18 cellular contexts compared by ENCODE assay signal in the genomic region with DNA sequence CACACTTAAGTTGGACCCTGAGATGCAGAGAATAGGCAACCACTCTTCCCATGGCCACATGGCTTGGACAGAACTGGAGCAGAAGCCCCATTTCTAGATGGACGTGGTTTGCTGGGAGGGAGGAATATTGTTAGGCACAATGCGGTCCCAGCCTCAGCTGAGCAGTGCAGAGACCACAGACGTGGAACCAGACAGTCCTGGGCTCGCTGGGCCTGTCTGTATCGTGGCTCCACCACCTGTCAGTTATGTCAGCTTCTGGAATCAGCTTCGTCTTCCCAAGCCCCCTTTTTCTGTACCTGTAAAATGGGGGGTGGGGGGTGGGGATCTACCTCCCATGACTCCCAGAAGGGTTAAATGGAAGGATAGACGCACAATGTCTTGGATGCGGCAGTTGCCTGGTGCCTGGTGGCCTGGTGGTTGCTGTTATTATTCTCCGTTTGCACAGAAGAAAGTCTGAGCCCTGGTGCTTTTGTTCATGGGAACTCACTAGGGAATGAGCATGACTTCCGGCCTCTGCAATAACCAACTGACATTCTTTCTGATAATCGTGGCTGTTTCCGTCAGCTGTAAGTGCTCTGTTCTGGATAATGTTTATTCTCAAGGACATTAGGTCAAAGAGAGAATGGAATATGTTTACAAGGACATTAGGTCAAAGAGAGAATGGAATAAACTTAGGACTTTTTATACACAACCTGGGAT. TPM values are rescaled to one million over a fixed set of nuclear protein-coding genes. Genes with fewer than 3 reads are reported as not detected.
DNase-seq lines count a peak whose midpoint lies in the region; ATAC-seq, FAIRE-seq and TF ChIP-seq lines count a peak whose summit lies in the region.
"Had no signal": no experiment of that assay in that cellular context is flagged by ENCODE, and none has a peak within 500 bp of the region (broad histone marks: within the 10 kb centered on the region; RNA-seq: fewer than 3 reads in every experiment).

No MANE protein-coding gene starts in this region.

- CTCF ChIA-PET in AG04450 (lab: Charles Lee) (interaction anchor here (0.9 kb wide), 1 partner anchor 9 kb away, joined by 3 read pairs; no protein-coding TSS in a partner anchor), K562 (lab: Yijun Ruan, JAX; ENCODE audit: low intra/inter-chr PET ratio) (no interaction called here)

- H3K79me1 ChIP-seq in neuronal stem cell (ENCODE audit: low read depth, low read length): no peaks in the 10 kb centered on the region

- no peak overlapping the region for H2BK5ac ChIP-seq in neuronal stem cell (ENCODE audit: low read length)

- H3K79me2 ChIP-seq in K562 (ENCODE audit: control insufficient read depth, insufficient read depth, low read length): no peaks in the 10 kb centered on the region

- H2BK12ac ChIP-seq in neuronal stem cell (ENCODE audit: low read length): no peak overlapping the region

- no peak overlapping the region for H3K4ac ChIP-seq in neuronal stem cell (ENCODE audit: low read length)

- H3K4me1 ChIP-seq in K562 (replicated peaks in 1 of 2; ENCODE audit: control insufficient read depth in 2 of 2, insufficient read depth in 2 of 2, low read length in 2 of 2) (peaks cover 0 to 11% of the 10 kb centered on the region in 2 experiments; a peak in 1 of 5 replicates), neuronal stem cell (ENCODE audit: control insufficient read depth in 2 of 2, insufficient read depth in 1 of 2, low read depth in 1 of 2, low read length in 2 of 2) (peaks cover 0 to 3% of the 10 kb centered on the region in 2 donors)
- H3K4me1 ChIP-seq: vagina had no signal

- H3K18ac ChIP-seq in neuronal stem cell (ENCODE audit: low read length): no peak overlapping the region

- H3K9me3 ChIP-seq in AG04450 (ENCODE audit: control insufficient read depth, insufficient read depth, low read length): peaks cover 5% of the 10 kb centered on the region
- no peaks in the 10 kb centered on the region for H3K9me3 ChIP-seq in K562 (replicated peaks; ENCODE audit: control insufficient read depth, insufficient read depth, low read depth, low read length)
- H3K9me3 ChIP-seq in neuronal stem cell (replicated peaks in 1 of 2; ENCODE audit: control insufficient read depth in 2 of 2, insufficient read depth in 1 of 2, low read depth in 1 of 2, low read length in 2 of 2): no peaks in the 10 kb centered on the region
- H3K9me3 ChIP-seq: vagina had no signal

- BruUV-seq in K562 (replicated peaks; lab: Mats Ljungman, UMichigan): no TSS peak

- H3K4me3 ChIP-seq in AG04450 (ENCODE audit: low read depth, low read length) (no peak overlapping the region), K562 (no peak overlapping the region), neuronal stem cell (ENCODE audit: low read length in 2 of 2) (no peak overlapping the region)
- H3K4me3 ChIP-seq: vagina had no signal

- POLR2A ChIA-PET in AG04450 (lab: Yijun Ruan, JAX): interaction anchor here (1.3 kb wide), 1 partner anchor 41 kb away, joined by 7 read pairs; no protein-coding TSS in a partner anchor
- POLR2A ChIA-PET in K562 (lab: Yijun Ruan, JAX): no interaction called here

- no peak overlapping the region for H2AK5ac ChIP-seq in neuronal stem cell (ENCODE audit: low read depth, low read length)

- no peak overlapping the region for H3K23ac ChIP-seq in neuronal stem cell (ENCODE audit: low read depth, low read length, poor library complexity)

- no peaks in the 10 kb centered on the region for H3K36me3 ChIP-seq in K562 (ENCODE audit: control insufficient read depth, insufficient read depth, low read length)
- no peaks in the 10 kb centered on the region for H3K36me3 ChIP-seq in neuronal stem cell (replicated peaks in 1 of 2; ENCODE audit: control insufficient read depth in 2 of 2, insufficient read depth in 2 of 2, low read length in 2 of 2)
- H3K36me3 ChIP-seq: vagina had no signal

- H3K4me2 ChIP-seq in K562 (ENCODE audit: insufficient read depth, low read length): no peak overlapping the region
- H3K4me2 ChIP-seq in neuronal stem cell (ENCODE audit: insufficient read depth, low read length, poor library complexity, severe bottlenecking): no peak overlapping the region

- no peak for TF ChIP-seq POLR2A in K562 (conservative IDR thresholded peaks at IDR 0.05)

- WGBS in K562 (ENCODE audit: insufficient coverage, low coverage, missing lambda C conversion rate): 37% methylated on average over 11 of the region's 12 CpGs
- WGBS in neuronal stem cell (ENCODE audit: extremely low coverage in 2 of 2, insufficient read length in 2 of 2, insufficient replicate concordance in 1 of 2), 2 donors: no CpG with 5 or more reads among the region's 12 CpGs

- peak; percentile 32; the same call in 2 of the 3 replicates for ATAC-seq in K562
- ATAC-seq in left cardiac atrium: peak; percentile 71 to 80
- ATAC-seq in GM19467 (IDR thresholded peaks at IDR 0.05; ENCODE audit: unreplicated experiment): no peak
- ATAC-seq: natural killer cell treated with Interleukin-12 subunit alpha and Interleukin-12 subunit beta and Interleukin-15 and Interleukin-18, amount 100 ng/mL, for 72 hours had no signal

- TF ChIP-seq RAD21 in K562 (CRISPR knock-in tag; conservative IDR thresholded peaks at IDR 0.05 in 1 of 2, IDR thresholded peaks at IDR 0.05 in 1 of 2): no peak

- H4K8ac ChIP-seq in neuronal stem cell (ENCODE audit: low read depth, low read length): no peak overlapping the region

- peak; percentile 59 for DNase-seq in AG04450 (ENCODE audit: low read depth, low spot score)
- no peak for DNase-seq in K562 (ENCODE audit: extremely low read depth in 1 of 4, low spot score in 3 of 4)
- DNase-seq in left cardiac atrium: no peak
- no peak for DNase-seq in neuronal stem cell (ENCODE audit: low spot score)
- DNase-seq in GOT3 (lab: John Stamatoyannopoulos, UW): no peak
- DNase-seq in GDM1 (lab: John Stamatoyannopoulos, UW): no peak
- no peak for DNase-seq in NCI-H128 (lab: John Stamatoyannopoulos, UW; ENCODE audit: unreplicated experiment)
- DNase-seq: ACHN; activated CD4-positive, alpha-beta T cell treated with anti-CD3 and anti-CD28 coated beads, Interleukin-2, amount 50 U/mL, for 48 hours; activated naive CD4-positive, alpha-beta T cell treated with anti-CD3 and anti-CD28 coated beads, Interleukin-2, amount 10 ng/mL, durations not matched to agents 7 days and 5 days; HFFc6; NCI-H1105; NCI-H774; stimulated activated CD4-positive, alpha-beta T cell treated with anti-CD3 and anti-CD28 coated beads, Interleukin-12 subunit alpha, Interleukin-12 subunit beta, amount 100 ng/mL, for 4 hours had no signal

- no peak overlapping the region for H3K14ac ChIP-seq in neuronal stem cell (ENCODE audit: low read length)

- no peak overlapping the region for H2BK15ac ChIP-seq in neuronal stem cell (ENCODE audit: low read length)

- no peaks in the 10 kb centered on the region; the same call in 1 of the 2 replicates for H4K20me1 ChIP-seq in K562 (replicated peaks; ENCODE audit: control insufficient read depth, insufficient read depth, low read length)

- H2AFZ ChIP-seq in K562 (ENCODE audit: low read depth, low read length): peak overlapping the region; percentile 32
- H2AFZ ChIP-seq in neuronal stem cell (ENCODE audit: low read length): peak overlapping the region; percentile 72

- no peaks in the 10 kb centered on the region for H3K9me1 ChIP-seq in K562 (ENCODE audit: control insufficient read depth, insufficient read depth, low read length)

- in situ Hi-C loops in K562 (cut with MboI): no loop called here

- H3K9ac ChIP-seq in K562 (ENCODE audit: insufficient read depth in 1 of 2, low read depth in 2 of 2, low read length in 2 of 2) (no peak overlapping the region), neuronal stem cell (ENCODE audit: low read depth, low read length, poor library complexity) (no peak overlapping the region)

- no peak overlapping the region for H4K91ac ChIP-seq in neuronal stem cell (ENCODE audit: low read depth, low read length, poor library complexity)

- TF ChIP-seq CTCF in AG04450 (IDR thresholded peaks at IDR 0.05; ENCODE audit: low read depth, low read length) (no peak), K562 (IDR thresholded peaks at IDR 0.05 in 2 of 3, conservative IDR thresholded peaks at IDR 0.05 in 1 of 3; ENCODE audit: insufficient read depth in 2 of 3, low read depth in 1 of 3, low read length in 3 of 3) (no peak)

- no peak for TF ChIP-seq EP300 in K562 (IDR thresholded peaks at IDR 0.05; ENCODE audit: low read length)

- no peak overlapping the region for H2BK120ac ChIP-seq in neuronal stem cell (ENCODE audit: low read depth, low read length)

- peak overlapping the region; percentile 84 for H3K27ac ChIP-seq in AG04450 (ENCODE audit: low read depth, low read length)
- H3K27ac ChIP-seq in K562 (ENCODE audit: extremely low read depth, low read depth, low read length): no peak overlapping the region
- no peak overlapping the region for H3K27ac ChIP-seq in neuronal stem cell (replicated peaks; ENCODE audit: low read length)
- H3K27ac ChIP-seq: vagina had no signal

- intact Hi-C loops in K562 (cut with micrococcal nuclease): no loop called here
- intact Hi-C loops in left cardiac atrium (cut with DNase I): no loop called here

- H3K27me3 ChIP-seq in AG04450 (ENCODE audit: control insufficient read depth, insufficient read depth, low read length): peaks cover 5% of the 10 kb centered on the region
- peaks cover 0 to 9% of the 10 kb centered on the region in 2 experiments; a peak in 3 of 5 replicates for H3K27me3 ChIP-seq in K562 (ENCODE audit: control insufficient read depth in 2 of 2, insufficient read depth in 2 of 2, low read length in 2 of 2)
- no peaks in the 10 kb centered on the region for H3K27me3 ChIP-seq in neuronal stem cell (ENCODE audit: control insufficient read depth in 3 of 3, insufficient read depth in 3 of 3, low read depth in 1 of 3, low read length in 3 of 3)
- H3K27me3 ChIP-seq: vagina had no signal

- FAIRE-seq in K562 (lab: Jason Lieb, UNC): no peak
- FAIRE-seq: colon had no signal

RNA-seq across cellular contexts. Expression of a gene that starts 31.4 kb away (rescaled TPM):
- polyA plus RNA-seq in AG04450 (2011; rRNA removed) (0.68 and 0.73 TPM in 2 replicates), K562 (2011; rRNA removed) (0.93 and 1.6 TPM in 2 replicates), K562 (2014; fragmentation: Illumina TruSeq; extraction: Trizol) (1.8 and 3.2 TPM in 2 replicates), K562 (2014; fragmentation: Nextera tagmentation; extraction: Ambion mirVana) (under 1 TPM; 0.32 to 0.73 TPM), K562 (2014; rRNA removed) (3.3 and 4.3 TPM in 2 replicates)
- 0.18 TPM in 1 of 2 replicates, not detected in the other for polyA minus RNA-seq in AG04450 (2011; rRNA and poly(A)+ RNA removed)
- 2.0 and 3.4 TPM in 2 replicates for total RNA-seq in K562 (2011; cell fraction: chromatin; rRNA removed; ENCODE audit: low replicate concordance)
- total RNA-seq in K562 (2011; cell fraction: nucleolus; rRNA removed): 3.3 and 3.7 TPM in 2 replicates
- total RNA-seq in K562 (2011; cell fraction: nucleoplasm; rRNA removed): 3.4 and 3.7 TPM in 2 replicates
- total RNA-seq in K562 (2014; rRNA removed) (2.9 and 5.4 TPM in 2 replicates), K562 (2014; rRNA removed; fragmentation: Illumina TruSeq; extraction: Trizol) (0.67 and 0.98 TPM in 2 replicates), K562 (2015; rRNA removed; fragmentation: Illumina TruSeq; extraction: Trizol) (2.0 and 2.6 TPM in 2 replicates), K562 (2021) (2.9 and 4.3 TPM in 2 replicates), left cardiac atrium (10 to 100 TPM in 1 of 2 donors, 1 to 10 TPM in 1; 3.3 to 25.0 TPM)
- 1.6 and 4.7 TPM in 2 replicates for polyA plus RNA-seq in K562 (2011; cell fraction: cytosol; rRNA removed)
- polyA plus RNA-seq in K562 (2011; cell fraction: nucleus; rRNA removed): 0.69 and 1.5 TPM in 2 replicates
- 3.8 and 6.7 TPM in 2 replicates for polyA plus RNA-seq in K562 (2012)
- polyA minus RNA-seq in K562 (2011; rRNA and poly(A)+ RNA removed): 0.63 and 1.2 TPM in 2 replicates
- not detected in 2 replicates for polyA minus RNA-seq in K562 (2011; cell fraction: cytosol; rRNA and poly(A)+ RNA removed)
- polyA minus RNA-seq in K562 (2011; cell fraction: nucleus; rRNA and poly(A)+ RNA removed): 0.54 and 0.78 TPM in 2 replicates
- 0.82 TPM for polyA plus RNA-seq in neuronal stem cell (2013, experiment 1 of 2)
- polyA plus RNA-seq in neuronal stem cell (2013, experiment 2 of 2): 0.97 TPM
- total RNA-seq: HFFc6, vagina had no signal

RNA-seq across cellular contexts. Expression of a gene that starts 31.7 kb away (rescaled TPM):
- polyA plus RNA-seq in AG04450 (2011; rRNA removed): not detected in 2 replicates
- not detected in 2 replicates for polyA minus RNA-seq in AG04450 (2011; rRNA and poly(A)+ RNA removed)
- total RNA-seq in K562 (2011; cell fraction: chromatin; rRNA removed; ENCODE audit: low replicate concordance): not detected in 2 replicates
- not detected in 2 replicates for total RNA-seq in K562 (2011; cell fraction: nucleolus; rRNA removed)
- not detected in 2 replicates for total RNA-seq in K562 (2011; cell fraction: nucleoplasm; rRNA removed)
- not detected in 2 replicates for total RNA-seq in K562 (2014; rRNA removed)
- total RNA-seq in K562 (2014; rRNA removed; fragmentation: Illumina TruSeq; extraction: Trizol): not detected in 2 replicates
- not detected in 2 replicates for total RNA-seq in K562 (2015; rRNA removed; fragmentation: Illumina TruSeq; extraction: Trizol)
- not detected in 2 replicates for total RNA-seq in K562 (2021)
- not detected in 2 replicates for polyA plus RNA-seq in K562 (2011; rRNA removed)
- not detected in 2 replicates for polyA plus RNA-seq in K562 (2011; cell fraction: cytosol; rRNA removed)
- polyA plus RNA-seq in K562 (2011; cell fraction: nucleus; rRNA removed): not detected in 2 replicates
- not detected in 2 replicates for polyA plus RNA-seq in K562 (2012)
- polyA plus RNA-seq in K562 (2014; fragmentation: Illumina TruSeq; extraction: Trizol): not detected in 2 replicates
- not detected for polyA plus RNA-seq in K562 (2014; fragmentation: Nextera tagmentation; extraction: Ambion mirVana)
- not detected in 2 replicates for polyA plus RNA-seq in K562 (2014; rRNA removed)
- not detected in 2 replicates for polyA minus RNA-seq in K562 (2011; rRNA and poly(A)+ RNA removed)
- not detected in 2 replicates for polyA minus RNA-seq in K562 (2011; cell fraction: cytosol; rRNA and poly(A)+ RNA removed)
- polyA minus RNA-seq in K562 (2011; cell fraction: nucleus; rRNA and poly(A)+ RNA removed): not detected in 2 replicates
- total RNA-seq in left cardiac atrium: under 1 TPM in 1 of 2 donors, not detected in 1; 0.26 TPM
- not detected for polyA plus RNA-seq in neuronal stem cell (2013, experiment 1 of 2)
- 0.08 TPM for polyA plus RNA-seq in neuronal stem cell (2013, experiment 2 of 2)
- total RNA-seq: HFFc6; natural killer cell treated with Interleukin-12 subunit alpha and Interleukin-12 subunit beta and Interleukin-15 and Interleukin-18, amount 100 ng/mL, for 72 hours; vagina had no signal

RNA-seq across cellular contexts. Expression of a gene that starts 51.2 kb away (rescaled TPM):
- polyA plus RNA-seq in AG04450 (2011; rRNA removed): 1,954 and 2,256 TPM in 2 replicates
- polyA minus RNA-seq in AG04450 (2011; rRNA and poly(A)+ RNA removed): 224 and 229 TPM in 2 replicates
- total RNA-seq in K562 (2011; cell fraction: chromatin; rRNA removed; ENCODE audit: low replicate concordance): 147 and 178 TPM in 2 replicates
- total RNA-seq in K562 (2011; cell fraction: nucleolus; rRNA removed): 248 and 275 TPM in 2 replicates
- 393 and 713 TPM in 2 replicates for total RNA-seq in K562 (2011; cell fraction: nucleoplasm; rRNA removed)
- 2,103 and 2,507 TPM in 2 replicates for total RNA-seq in K562 (2014; rRNA removed)
- 3,088 and 3,235 TPM in 2 replicates for total RNA-seq in K562 (2014; rRNA removed; fragmentation: Illumina TruSeq; extraction: Trizol)
- 4,033 and 4,169 TPM in 2 replicates for total RNA-seq in K562 (2015; rRNA removed; fragmentation: Illumina TruSeq; extraction: Trizol)
- 2,201 and 2,441 TPM in 2 replicates for total RNA-seq in K562 (2021)
- 2,427 and 2,760 TPM in 2 replicates for polyA plus RNA-seq in K562 (2011; rRNA removed)
- 843 and 1,466 TPM in 2 replicates for polyA plus RNA-seq in K562 (2011; cell fraction: cytosol; rRNA removed)
- polyA plus RNA-seq in K562 (2011; cell fraction: nucleus; rRNA removed): 522 and 963 TPM in 2 replicates
- polyA plus RNA-seq in K562 (2012): 1,908 and 2,807 TPM in 2 replicates
- 2,675 and 2,931 TPM in 2 replicates for polyA plus RNA-seq in K562 (2014; fragmentation: Illumina TruSeq; extraction: Trizol)
- polyA plus RNA-seq in K562 (2014; fragmentation: Nextera tagmentation; extraction: Ambion mirVana): 1,000 to 10,000 TPM; 2,718 to 3,051 TPM
- 2,676 and 2,779 TPM in 2 replicates for polyA plus RNA-seq in K562 (2014; rRNA removed)
- polyA minus RNA-seq in K562 (2011; rRNA and poly(A)+ RNA removed): 462 and 473 TPM in 2 replicates
- polyA minus RNA-seq in K562 (2011; cell fraction: cytosol; rRNA and poly(A)+ RNA removed): 394 and 466 TPM in 2 replicates
- 97.9 and 170 TPM in 2 replicates for polyA minus RNA-seq in K562 (2011; cell fraction: nucleus; rRNA and poly(A)+ RNA removed)
- total RNA-seq in left cardiac atrium: 100 to 1,000 TPM; 765 to 811 TPM
- polyA plus RNA-seq in neuronal stem cell (2013, experiment 1 of 2): 4,775 TPM
- polyA plus RNA-seq in neuronal stem cell (2013, experiment 2 of 2): 4,899 TPM
